Comparison of ENCODE assay signal across 18 cellular contexts in genomic region chr11:35971841-35972422, GRCh38. TPM values are rescaled to one million over a fixed set of nuclear protein-coding genes. Genes with fewer than 3 reads are reported as not detected.
"Had no signal": no experiment of that assay in that cellular context is flagged by ENCODE, and none has a peak within 500 bp of the region (broad histone marks: within the 10 kb centered on the region; RNA-seq: fewer than 3 reads in every experiment).

No MANE protein-coding gene starts in this region.

- H3K27me3 ChIP-seq: adrenal gland had no signal

- ATAC-seq: activated CD4-positive, alpha-beta T cell treated with anti-CD3 and anti-CD28 coated beads for 36 hours had no signal

- H3K36me3 ChIP-seq: adrenal gland had no signal

- H3K4me3 ChIP-seq: adrenal gland, SK-N-MC had no signal

- H3K27ac ChIP-seq: adrenal gland, SK-N-MC, WERI-Rb-1 had no signal

- H3K9me3 ChIP-seq: adrenal gland had no signal

- DNase-seq: activated CD4-positive, alpha-beta memory T cell treated with anti-CD3 and anti-CD28 coated beads, Interleukin-2, amount 10 ng/mL, durations not matched to agents 7 days and 5 days; activated CD4-positive, alpha-beta T cell treated with anti-CD3 and anti-CD28 coated beads for 36 hours; activated CD4-positive, alpha-beta T cell treated with anti-CD3 and anti-CD28 coated beads, Interleukin-2, amount 50 U/mL, for 1 hour; activated gamma-delta T cell treated with Interleukin-2 at 50 U/mL for 16 hours; activated naive CD4-positive, alpha-beta T cell treated with anti-CD3 and anti-CD28 coated beads, Interleukin-2, amount 50 U/mL, for 16 hours; activated naive CD8-positive, alpha-beta T cell treated with anti-CD3 and anti-CD28 coated beads, Interleukin-2, amount 10 ng/mL, durations not matched to agents 7 days and 5 days; activated T-cell treated with anti-CD3 and anti-CD28 coated beads for 4 hours; activated T-cell treated with anti-CD3 and anti-CD28 coated beads, Interleukin-2, amount 50 U/mL, for 48 hours; adrenal gland; anterior cingulate cortex; NCI-H1105 treated with DMSO at 0.1 percent for 48 hours; NCI-H1436 treated with DMSO at 0.1 percent for 48 hours; NCI-H187; NCI-H2081; NCI-H524; T-helper 1 cell; WERI-Rb-1 had no signal

RNA-seq across cellular contexts. Expression of gene LDLRAD3, which starts 28.1 kb away (rescaled TPM):
- total RNA-seq: activated CD4-positive, alpha-beta memory T cell treated with anti-CD3 and anti-CD28 coated beads, Interleukin-2, amount 10 ng/mL, durations not matched to agents 7 days and 5 days had no signal
